12 cellular contexts compared by ENCODE assay signal in the genomic region with DNA sequence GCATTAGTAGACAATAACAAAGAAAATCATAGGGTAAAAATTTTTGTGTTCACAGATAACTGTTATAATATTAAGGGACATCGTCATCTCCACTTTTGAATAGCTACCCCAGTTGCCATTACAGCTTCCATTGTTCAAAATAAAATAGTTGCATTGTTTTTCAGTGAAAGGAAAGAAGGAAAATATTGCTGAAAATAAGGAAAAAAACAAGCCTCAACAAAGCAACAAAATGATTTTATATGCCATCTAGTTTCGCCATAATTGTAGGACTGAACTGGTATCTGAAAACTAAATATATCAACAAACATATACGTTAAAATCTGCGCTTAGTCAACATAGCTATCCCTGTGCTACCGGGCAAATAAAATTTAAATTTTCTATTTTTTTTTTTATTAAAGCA. TPM values are rescaled to one million over a fixed set of nuclear protein-coding genes. Genes with fewer than 3 reads are reported as not detected.
DNase-seq lines count a peak whose midpoint lies in the region; ATAC-seq, FAIRE-seq and TF ChIP-seq lines count a peak whose summit lies in the region.
"Had no signal": no experiment of that assay in that cellular context is flagged by ENCODE, and none has a peak within 500 bp of the region (broad histone marks: within the 10 kb centered on the region; RNA-seq: fewer than 3 reads in every experiment).

No MANE protein-coding gene starts in this region.

- 74 to 79% methylated on average over 5 of the region's 5 CpGs for WGBS in sigmoid colon, 2 donors

- H3K9me3 Mint-ChIP-seq in activated CD4-positive, alpha-beta T cell treated with anti-CD3 and anti-CD28 coated beads, Interleukin-2, amount 10 ng/mL, durations not matched to agents 7 days and 5 days = no peaks in the 10 kb centered on the region
- H3K9me3 Mint-ChIP-seq in T-cell = no peaks in the 10 kb centered on the region

- no peaks in the 10 kb centered on the region for H3K9me3 ChIP-seq in sigmoid colon

- TF ChIP-seq POLR2A in sigmoid colon (IDR thresholded peaks at IDR 0.05) = no peak

- intact Hi-C loops in sigmoid colon (cut with DNase I) = loop anchor here (5.0 to 10.0 kb wide), 2 partner anchors 50 to 92 kb away; no protein-coding TSS in a partner anchor

- H3K4me3 ChIP-seq in fibroblast of villous mesenchyme (ENCODE audit: low read depth, low read length) = peak overlapping the region; percentile 93
- peak overlapping the region in 2 of 4 donors; percentile 76 to 93 for H3K4me3 ChIP-seq in sigmoid colon

- TF ChIP-seq CTCF in fibroblast of villous mesenchyme (IDR thresholded peaks at IDR 0.05; ENCODE audit: insufficient read depth, low read depth, low read length) (no peak), sigmoid colon (IDR thresholded peaks at IDR 0.05) (no peak)

- no peak overlapping the region for H3K27ac Mint-ChIP-seq in activated CD4-positive, alpha-beta T cell treated with anti-CD3 and anti-CD28 coated beads, Interleukin-2, amount 10 ng/mL, durations not matched to agents 7 days and 5 days
- peak overlapping the region; percentile 65 to 75 for H3K27ac Mint-ChIP-seq in T-cell

- peak overlapping the region; percentile 97 to 100 (median 99) for H3K27ac ChIP-seq in sigmoid colon

- no peaks in the 10 kb centered on the region for H3K36me3 ChIP-seq in sigmoid colon

- H3K4me1 ChIP-seq in sigmoid colon = peaks cover 0 to 55% (median 35%) of the 10 kb centered on the region in 4 donors

- FAIRE-seq in RCC 7860 (lab: Jason Lieb, UNC) = no peak
- FAIRE-seq: endometrium, small intestine had no signal

- CTCF ChIA-PET in activated CD4-positive, alpha-beta T cell treated with anti-CD3 and anti-CD28 coated beads, Interleukin-2, amount 10 ng/mL, durations not matched to agents 7 days and 5 days (lab: Charles Lee) = interaction anchor here (0.6 to 1.2 kb wide), 3 partner anchors 49 to 1783 kb away, joined by 3 to 6 read pairs (median 4); no protein-coding TSS in a partner anchor
- CTCF ChIA-PET in T-cell (lab: Charles Lee) = interaction anchor here in 1 of 2 donors (2.3 to 2.5 kb wide), 2 partner anchors 8 to 49 kb away, joined by 10 to 11 read pairs; no protein-coding TSS in a partner anchor

- no peak for ATAC-seq in T-cell (replicated peaks in 1 of 4)
- no peak for ATAC-seq in GM21825 (IDR thresholded peaks at IDR 0.05; ENCODE audit: unreplicated experiment)
- no peak for ATAC-seq in GM19351 (IDR thresholded peaks at IDR 0.05; ENCODE audit: unreplicated experiment)

- H3K27me3 ChIP-seq in sigmoid colon = no peaks in the 10 kb centered on the region

- POLR2A ChIA-PET in activated CD4-positive, alpha-beta T cell treated with anti-CD3 and anti-CD28 coated beads, Interleukin-2, amount 10 ng/mL, durations not matched to agents 7 days and 5 days (lab: Charles Lee) = no interaction called here
- POLR2A ChIA-PET in T-cell (lab: Charles Lee) = interaction anchor here (0.5 to 2.9 kb wide), 9 partner anchors 9 to 1930 kb away, joined by 3 to 12 read pairs (median 4); no protein-coding TSS in a partner anchor

- H3K27me3 Mint-ChIP-seq in activated CD4-positive, alpha-beta T cell treated with anti-CD3 and anti-CD28 coated beads, Interleukin-2, amount 10 ng/mL, durations not matched to agents 7 days and 5 days = no peaks in the 10 kb centered on the region
- H3K27me3 Mint-ChIP-seq in T-cell = no peaks in the 10 kb centered on the region

- DNase-seq in activated CD4-positive, alpha-beta T cell treated with anti-CD3 and anti-CD28 coated beads, Interleukin-2, amount 10 ng/mL, durations not matched to agents 7 days and 5 days = no peak
- DNase-seq in activated CD4-positive, alpha-beta T cell treated with anti-CD3 and anti-CD28 coated beads for 4 hours = no peak
- DNase-seq in T-cell (no peak), fibroblast of villous mesenchyme (ENCODE audit: low read depth) (no peak), sigmoid colon (no peak), RCC 7860 (ENCODE audit: low spot score) (no peak)
- DNase-seq: activated effector memory CD4-positive, alpha-beta T cell treated with anti-CD3 and anti-CD28 coated beads, Interleukin-2, amount 50 U/mL, for 16 hours; NCI-H446; small intestine had no signal

- no peak for TF ChIP-seq EP300 in sigmoid colon (IDR thresholded peaks at IDR 0.05)

- H3K36me3 Mint-ChIP-seq in activated CD4-positive, alpha-beta T cell treated with anti-CD3 and anti-CD28 coated beads, Interleukin-2, amount 10 ng/mL, durations not matched to agents 7 days and 5 days (ENCODE audit: low read depth) = peaks cover 6% of the 10 kb centered on the region
- H3K36me3 Mint-ChIP-seq in T-cell = peaks cover 3% of the 10 kb centered on the region

- peaks cover 43% of the 10 kb centered on the region for H3K4me1 Mint-ChIP-seq in activated CD4-positive, alpha-beta T cell treated with anti-CD3 and anti-CD28 coated beads, Interleukin-2, amount 10 ng/mL, durations not matched to agents 7 days and 5 days
- peaks cover 60 to 62% (median 61%) of the 10 kb centered on the region in 3 donors for H3K4me1 Mint-ChIP-seq in T-cell

- peak overlapping the region; percentile 88 for H3K4me3 Mint-ChIP-seq in activated CD4-positive, alpha-beta T cell treated with anti-CD3 and anti-CD28 coated beads, Interleukin-2, amount 10 ng/mL, durations not matched to agents 7 days and 5 days
- H3K4me3 Mint-ChIP-seq in T-cell = peak overlapping the region; percentile 54 to 89 (median 62)

RNA-seq across cellular contexts. Expression of a gene that starts 3.3 kb away (rescaled TPM):
- total RNA-seq in activated CD4-positive, alpha-beta T cell treated with anti-CD3 and anti-CD28 coated beads, Interleukin-2, amount 10 ng/mL, durations not matched to agents 7 days and 5 days = 10 to 100 TPM; 38.7 to 43.5 TPM
- total RNA-seq in T-cell = 100 to 1,000 TPM in 1 of 5 donors, 10 to 100 TPM in 4; 56.4 to 114 (median 72.2) TPM
- total RNA-seq in fibroblast of villous mesenchyme = 61.5 and 73.8 TPM in 2 replicates
- 100 to 1,000 TPM in 1 of 4 donors, 10 to 100 TPM in 3; 63.2 to 117 (median 82.0) TPM for total RNA-seq in sigmoid colon
- polyA plus RNA-seq in sigmoid colon = 1 to 10 TPM; 4.6 to 9.6 (median 9.4) TPM
